27 cellular contexts compared by ENCODE assay signal in genomic region chr20:48948612-48949011, GRCh38. TPM values are rescaled to one million over a fixed set of nuclear protein-coding genes. Genes with fewer than 3 reads are reported as not detected.
DNase-seq lines count a peak whose midpoint lies in the region; ATAC-seq, FAIRE-seq and TF ChIP-seq lines count a peak whose summit lies in the region.
"Had no signal": no experiment of that assay in that cellular context is flagged by ENCODE, and none has a peak within 500 bp of the region (broad histone marks: within the 10 kb centered on the region; RNA-seq: fewer than 3 reads in every experiment).

No MANE protein-coding gene starts in this region.

- peak; percentile 47 for ATAC-seq in K562
- ATAC-seq in memory B cell (ENCODE audit: low read depth), result no peak
- ATAC-seq in HG02678 (IDR thresholded peaks at IDR 0.05; ENCODE audit: unreplicated experiment), result no peak
- ATAC-seq: PC-3 had no signal

- no peak for FAIRE-seq in K562 (lab: Jason Lieb, UNC)
- FAIRE-seq: G401.6, GM12892, GM18507 had no signal

- POLR2A ChIA-PET in K562 (lab: Yijun Ruan, JAX), result interaction anchor here (1.3 kb wide), 1 partner anchor 22 kb away, joined by 3 read pairs; no protein-coding TSS in a partner anchor

- H3K4me2 ChIP-seq in K562 (ENCODE audit: insufficient read depth, low read length), result no peak overlapping the region
- H3K4me2 ChIP-seq: BLaER1 treated with 17β-estradiol and CSF1 and Interleukin-3, amounts not matched to agents 10 nM and 100 nM had no signal

- H3K27me3 Mint-ChIP-seq in memory B cell, result no peaks in the 10 kb centered on the region
- H3K27me3 Mint-ChIP-seq in activated T-helper 1 cell treated with anti-CD3 and anti-CD28 coated beads, Interleukin-12 subunit alpha, Interleukin-12 subunit beta, Interleukin-2, Interleukin-4 antibody, amounts not matched to agents 30 ng/mL and 10 ng/mL and 1 ng/mL, durations not matched to agents 14 hours and 24 hours and 36 hours (ENCODE audit: insufficient read depth), result no peaks in the 10 kb centered on the region
- H3K27me3 Mint-ChIP-seq: CD4-positive, alpha-beta memory T cell had no signal

- peaks cover 3% of the 10 kb centered on the region for H3K4me1 Mint-ChIP-seq in memory B cell
- H3K4me1 Mint-ChIP-seq in activated T-helper 1 cell treated with anti-CD3 and anti-CD28 coated beads, Interleukin-12 subunit alpha, Interleukin-12 subunit beta, Interleukin-2, Interleukin-4 antibody, amounts not matched to agents 30 ng/mL and 10 ng/mL and 1 ng/mL, durations not matched to agents 14 hours and 24 hours and 36 hours (ENCODE audit: low read depth), result no peaks in the 10 kb centered on the region
- H3K4me1 Mint-ChIP-seq: CD4-positive, alpha-beta memory T cell had no signal

- H3K9ac ChIP-seq in K562 (ENCODE audit: insufficient read depth in 1 of 2, low read depth in 2 of 2, low read length in 2 of 2), result no peak overlapping the region

- WGBS in K562 (ENCODE audit: insufficient coverage, low coverage, missing lambda C conversion rate), result 71% methylated on average over 6 of the region's 6 CpGs

- DNase-seq in cardiac muscle cell (ENCODE audit: low read depth in 1 of 2, low spot score in 1 of 2) (no peak), cardiac septum (ENCODE audit: low spot score) (no peak), K562 (ENCODE audit: extremely low read depth in 1 of 4, low spot score in 3 of 4) (no peak), memory B cell (ENCODE audit: low spot score in 2 of 2) (no peak), inferior parietal cortex (ENCODE audit: extremely low spot score) (no peak), NCI-H446 treated with DMSO at 0.1 percent for 48 hours (lab: John Stamatoyannopoulos, UW) (no peak)
- DNase-seq in activated T-helper 1 cell treated with anti-CD3 and anti-CD28 coated beads, Interleukin-12 subunit alpha, Interleukin-12 subunit beta, Interleukin-2, Interleukin-4 antibody, amounts not matched to agents 30 ng/mL and 10 ng/mL and 1 ng/mL, durations not matched to agents 14 hours and 24 hours and 36 hours (ENCODE audit: low spot score), result no peak
- DNase-seq: 8988T; CD4-positive, alpha-beta memory T cell; GOT3; KG1; NCI-H1092 treated with DMSO at 0.1 percent for 48 hours; NCI-H146; NCI-H2081; NCI-H2171; NCI-H526; PC-3; RPMI8226; SHP77 treated with DMSO at 0.1 percent for 48 hours; SW 1271 had no signal

- H3K9me3 ChIP-seq in cardiac muscle cell (ENCODE audit: low read depth), result no peaks in the 10 kb centered on the region
- H3K9me3 ChIP-seq in K562 (replicated peaks; ENCODE audit: control insufficient read depth, insufficient read depth, low read depth, low read length), result no peaks in the 10 kb centered on the region
- H3K9me3 ChIP-seq: BLaER1 treated with 17β-estradiol and CSF1 and Interleukin-3, amounts not matched to agents 10 nM and 100 nM; Caco-2 had no signal

- no peaks in the 10 kb centered on the region for H3K36me3 ChIP-seq in cardiac muscle cell
- peaks cover 64% of the 10 kb centered on the region for H3K36me3 ChIP-seq in K562 (ENCODE audit: control insufficient read depth, insufficient read depth, low read length)

- H3K4me1 ChIP-seq in cardiac muscle cell (ENCODE audit: low read depth), result peaks cover 36% of the 10 kb centered on the region
- H3K4me1 ChIP-seq in K562 (replicated peaks in 1 of 2; ENCODE audit: control insufficient read depth in 2 of 2, insufficient read depth in 2 of 2, low read length in 2 of 2), result peaks cover 4 to 5% of the 10 kb centered on the region in 2 experiments; a peak in 3 of 5 replicates

- no peak for TF ChIP-seq EP300 in K562 (IDR thresholded peaks at IDR 0.05; ENCODE audit: low read length)

- TF ChIP-seq CTCF in cardiac muscle cell (IDR thresholded peaks at IDR 0.05; ENCODE audit: low read depth, low read length), result no peak
- no peak for TF ChIP-seq CTCF in K562 (IDR thresholded peaks at IDR 0.05 in 2 of 3, conservative IDR thresholded peaks at IDR 0.05 in 1 of 3; ENCODE audit: insufficient read depth in 2 of 3, low read depth in 1 of 3, low read length in 3 of 3)

- H3K4me3 Mint-ChIP-seq in memory B cell, result no peak overlapping the region
- H3K4me3 Mint-ChIP-seq in activated T-helper 1 cell treated with anti-CD3 and anti-CD28 coated beads, Interleukin-12 subunit alpha, Interleukin-12 subunit beta, Interleukin-2, Interleukin-4 antibody, amounts not matched to agents 30 ng/mL and 10 ng/mL and 1 ng/mL, durations not matched to agents 14 hours and 24 hours and 36 hours, result no peak overlapping the region
- H3K4me3 Mint-ChIP-seq: CD4-positive, alpha-beta memory T cell had no signal

- no peaks in the 10 kb centered on the region for H3K9me1 ChIP-seq in K562 (ENCODE audit: control insufficient read depth, insufficient read depth, low read length)

- no peaks in the 10 kb centered on the region for H3K9me3 Mint-ChIP-seq in memory B cell
- H3K9me3 Mint-ChIP-seq in activated T-helper 1 cell treated with anti-CD3 and anti-CD28 coated beads, Interleukin-12 subunit alpha, Interleukin-12 subunit beta, Interleukin-2, Interleukin-4 antibody, amounts not matched to agents 30 ng/mL and 10 ng/mL and 1 ng/mL, durations not matched to agents 14 hours and 24 hours and 36 hours, result no peaks in the 10 kb centered on the region

- no peak for TF ChIP-seq POLR2A in K562 (conservative IDR thresholded peaks at IDR 0.05)

- H3K4me3 ChIP-seq in cardiac muscle cell (no peak overlapping the region), K562 (no peak overlapping the region)
- H3K4me3 ChIP-seq: BLaER1 treated with 17β-estradiol and CSF1 and Interleukin-3, amounts not matched to agents 10 nM and 100 nM; SK-N-MC had no signal

- CTCF ChIA-PET in K562 (lab: Yijun Ruan, JAX; ENCODE audit: low intra/inter-chr PET ratio), result no interaction called here

- intact Hi-C loops in cardiac septum (cut with DNase I) (no loop called here), K562 (cut with micrococcal nuclease) (no loop called here)
- intact Hi-C loops in activated T-helper 1 cell treated with anti-CD3 and anti-CD28 coated beads, Interleukin-12 subunit alpha, Interleukin-12 subunit beta, Interleukin-2, Interleukin-4 antibody, amounts not matched to agents 30 ng/mL and 10 ng/mL and 1 ng/mL, durations not matched to agents 14 hours and 24 hours and 36 hours (cut with micrococcal nuclease), result no loop called here

- no peaks in the 10 kb centered on the region for H3K79me2 ChIP-seq in K562 (ENCODE audit: control insufficient read depth, insufficient read depth, low read length)

- no TSS peak for BruUV-seq in K562 (replicated peaks; lab: Mats Ljungman, UMichigan)

- H3K27ac ChIP-seq in cardiac muscle cell (peak overlapping the region; percentile 34), K562 (ENCODE audit: extremely low read depth, low read depth, low read length) (no peak overlapping the region)
- H3K27ac ChIP-seq: BLaER1 treated with 17β-estradiol and CSF1 and Interleukin-3, amounts not matched to agents 10 nM and 100 nM; SK-N-MC had no signal

- H2AFZ ChIP-seq in K562 (ENCODE audit: low read depth, low read length), result no peak overlapping the region

- H4K20me1 ChIP-seq in K562 (replicated peaks; ENCODE audit: control insufficient read depth, insufficient read depth, low read length), result no peaks in the 10 kb centered on the region

- H3K36me3 Mint-ChIP-seq in memory B cell, result peaks cover 22% of the 10 kb centered on the region
- peaks cover 18% of the 10 kb centered on the region for H3K36me3 Mint-ChIP-seq in activated T-helper 1 cell treated with anti-CD3 and anti-CD28 coated beads, Interleukin-12 subunit alpha, Interleukin-12 subunit beta, Interleukin-2, Interleukin-4 antibody, amounts not matched to agents 30 ng/mL and 10 ng/mL and 1 ng/mL, durations not matched to agents 14 hours and 24 hours and 36 hours (ENCODE audit: low read depth)

- in situ Hi-C loops in K562 (cut with MboI), result no loop called here

- H3K27ac Mint-ChIP-seq in memory B cell, result peak overlapping the region; percentile 31
- no peak overlapping the region for H3K27ac Mint-ChIP-seq in activated T-helper 1 cell treated with anti-CD3 and anti-CD28 coated beads, Interleukin-12 subunit alpha, Interleukin-12 subunit beta, Interleukin-2, Interleukin-4 antibody, amounts not matched to agents 30 ng/mL and 10 ng/mL and 1 ng/mL, durations not matched to agents 14 hours and 24 hours and 36 hours

- no peaks in the 10 kb centered on the region for H3K27me3 ChIP-seq in cardiac muscle cell
- H3K27me3 ChIP-seq in K562 (ENCODE audit: control insufficient read depth in 2 of 2, insufficient read depth in 2 of 2, low read length in 2 of 2), result no peaks in the 10 kb centered on the region
- H3K27me3 ChIP-seq: BLaER1 treated with 17β-estradiol and CSF1 and Interleukin-3, amounts not matched to agents 10 nM and 100 nM had no signal

- no peak for TF ChIP-seq RAD21 in K562 (CRISPR knock-in tag; conservative IDR thresholded peaks at IDR 0.05 in 1 of 2, IDR thresholded peaks at IDR 0.05 in 1 of 2)

RNA-seq across cellular contexts. Expression of gene ARFGEF2, which starts 27.1 kb away (rescaled TPM):
- total RNA-seq in cardiac muscle cell (20.5 and 20.6 TPM in 2 replicates), cardiac septum (37.0 TPM), K562 (2014; rRNA removed) (13.5 and 17.0 TPM in 2 replicates), K562 (2014; rRNA removed; fragmentation: Illumina TruSeq; extraction: Trizol) (17.8 and 18.7 TPM in 2 replicates), K562 (2015; rRNA removed; fragmentation: Illumina TruSeq; extraction: Trizol) (17.6 and 18.1 TPM in 2 replicates), K562 (2021) (16.8 and 18.8 TPM in 2 replicates)
- polyA plus RNA-seq in cardiac muscle cell (7.0 and 8.5 TPM in 2 replicates), K562 (2011; rRNA removed) (10.1 and 13.5 TPM in 2 replicates), K562 (2014; fragmentation: Illumina TruSeq; extraction: Trizol) (12.7 and 13.7 TPM in 2 replicates), K562 (2014; fragmentation: Nextera tagmentation; extraction: Ambion mirVana) (1 to 10 TPM; 4.2 TPM), K562 (2014; rRNA removed) (9.1 and 9.4 TPM in 2 replicates)
- 31.2 and 69.0 TPM in 2 replicates for total RNA-seq in K562 (2011; cell fraction: chromatin; rRNA removed; ENCODE audit: low replicate concordance)
- total RNA-seq in K562 (2011; cell fraction: nucleolus; rRNA removed), result 19.2 and 25.7 TPM in 2 replicates
- total RNA-seq in K562 (2011; cell fraction: nucleoplasm; rRNA removed), result 20.0 and 31.2 TPM in 2 replicates
- polyA plus RNA-seq in K562 (2011; cell fraction: cytosol; rRNA removed), result 5.8 and 7.7 TPM in 2 replicates
- 19.2 and 21.4 TPM in 2 replicates for polyA plus RNA-seq in K562 (2011; cell fraction: nucleus; rRNA removed)
- polyA plus RNA-seq in K562 (2012), result 9.0 and 9.8 TPM in 2 replicates
- polyA minus RNA-seq in K562 (2011; rRNA and poly(A)+ RNA removed), result 33.9 and 36.1 TPM in 2 replicates
- polyA minus RNA-seq in K562 (2011; cell fraction: cytosol; rRNA and poly(A)+ RNA removed), result 12.8 and 16.2 TPM in 2 replicates
- 11.7 and 19.5 TPM in 2 replicates for polyA minus RNA-seq in K562 (2011; cell fraction: nucleus; rRNA and poly(A)+ RNA removed)
- 28.3 and 30.1 TPM in 2 replicates for total RNA-seq in activated T-helper 1 cell treated with anti-CD3 and anti-CD28 coated beads, Interleukin-12 subunit alpha, Interleukin-12 subunit beta, Interleukin-2, Interleukin-4 antibody, amounts not matched to agents 30 ng/mL and 10 ng/mL and 1 ng/mL, durations not matched to agents 14 hours and 24 hours and 36 hours
